In the genomic region with DNA sequence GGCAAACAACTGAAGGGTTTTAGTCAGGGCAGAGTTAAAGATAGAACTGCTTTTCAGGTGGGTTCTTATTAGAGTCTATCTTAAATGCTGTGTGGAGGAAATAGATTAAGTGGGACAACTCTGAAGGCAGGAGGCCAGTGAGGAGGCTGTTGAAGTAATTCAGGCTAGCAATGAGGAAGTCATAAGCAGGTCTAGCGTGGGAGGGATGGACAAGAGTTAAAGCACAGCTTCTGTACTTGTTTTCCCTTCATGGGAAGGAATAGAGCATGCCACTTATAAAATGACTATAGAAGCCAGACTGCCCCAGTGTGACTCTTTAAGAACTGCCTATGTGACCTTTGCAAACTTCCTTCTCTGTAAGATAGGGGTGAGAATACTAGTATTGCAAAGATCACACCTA, we compare ENCODE assay signal across 31 cellular contexts.
"Had no signal": no experiment of that assay in that cellular context is flagged by ENCODE, and none has a peak within 500 bp of the region (broad histone marks: within the 10 kb centered on the region; RNA-seq: fewer than 3 reads in every experiment).

No MANE protein-coding gene starts in this region.

- ATAC-seq: activated CD4-positive, alpha-beta T cell treated with anti-CD3 and anti-CD28 coated beads for 36 hours; activated CD4-positive, CD25-positive, alpha-beta regulatory T cell treated with anti-CD3 and anti-CD28 coated beads, Interleukin-2, amount 50 U/mL, for 24 hours; activated CD8-positive, alpha-beta T cell treated with anti-CD3 and anti-CD28 coated beads, Interleukin-2, amount 10 ng/mL, durations not matched to agents 7 days and 5 days; WTC11 had no signal

- H3K4me3 ChIP-seq: ascending aorta, cardiac muscle cell, colonic mucosa, PC-9 had no signal

- H3K36me3 ChIP-seq: ascending aorta, cardiac muscle cell, colonic mucosa had no signal

- H3K9me3 ChIP-seq: ascending aorta, colonic mucosa had no signal

- H3K27ac ChIP-seq: ascending aorta, cardiac muscle cell, colonic mucosa, PC-9 had no signal

- DNase-seq: activated CD4-positive, alpha-beta T cell treated with anti-CD3 and anti-CD28 coated beads for 36 hours; activated CD4-positive, alpha-beta T cell treated with anti-CD3 and anti-CD28 coated beads, Interleukin-2, amount 10 ng/mL, durations not matched to agents 7 days and 5 days; activated CD4-positive, alpha-beta T cell treated with anti-CD3 and anti-CD28 coated beads, Interleukin-2, amount 50 U/mL, for 48 hours; activated CD8-positive, alpha-beta T cell treated with anti-CD3 and anti-CD28 coated beads, Interleukin-2, amount 10 ng/mL, durations not matched to agents 7 days and 5 days; activated gamma-delta T cell; activated naive CD4-positive, alpha-beta T cell treated with Interleukin-2 at 50 U/mL for 16 hours; activated naive CD8-positive, alpha-beta T cell treated with anti-CD3 and anti-CD28 coated beads, Interleukin-2, amount 10 ng/mL, durations not matched to agents 7 days and 5 days; activated T-cell treated with anti-CD3 and anti-CD28 coated beads, Interleukin-2, amount 50 U/mL, for 24 hours; amygdala; colonic mucosa; Karpas-422; MM.1S; NCI-H1048; NCI-H1105 treated with DMSO at 0.1 percent for 48 hours; NCI-H1436; NCI-H1694; NCI-H1930; NCI-H2081 treated with DMSO at 0.1 percent for 48 hours; NCI-H345; NCI-H524 treated with DMSO at 0.1 percent for 48 hours; NK-92 treated with Interleukin-12 subunit alpha and Interleukin-12 subunit beta, amount 100 ng/mL, for 24 hours; PC-9; Right ventricle myocardium superior; SW 1271; T-helper 1 cell; T-helper 2 cell; T-helper 9 cell had no signal

- H3K27me3 ChIP-seq: ascending aorta, cardiac muscle cell, colonic mucosa had no signal

- H3K4me1 ChIP-seq: ascending aorta, colonic mucosa had no signal
